25 cellular contexts compared by ENCODE assay signal in genomic region chr20:37481610-37482009, GRCh38. TPM values are rescaled to one million over a fixed set of nuclear protein-coding genes. Genes with fewer than 3 reads are reported as not detected.
DNase-seq lines count a peak whose midpoint lies in the region; ATAC-seq, FAIRE-seq and TF ChIP-seq lines count a peak whose summit lies in the region.
"Had no signal": no experiment of that assay in that cellular context is flagged by ENCODE, and none has a peak within 500 bp of the region (broad histone marks: within the 10 kb centered on the region; RNA-seq: fewer than 3 reads in every experiment).

No MANE protein-coding gene starts in this region.

- peaks cover 4% of the 10 kb centered on the region for H3K27me3 Mint-ChIP-seq in GM23338 (ENCODE audit: insufficient read depth, low read depth, poor library complexity)

- H3K36me3 ChIP-seq in HepG2 (replicated peaks in 1 of 2; ENCODE audit: control insufficient read depth in 1 of 2, insufficient read depth in 2 of 2, low read length in 2 of 2) (no peaks in the 10 kb centered on the region), right lobe of liver (no peaks in the 10 kb centered on the region), Karpas-422 (ENCODE audit: insufficient read depth, low read length) (no peaks in the 10 kb centered on the region), GM23338 (ENCODE audit: insufficient read depth) (no peaks in the 10 kb centered on the region), BE2C (no peaks in the 10 kb centered on the region)
- H3K36me3 ChIP-seq: BLaER1, HAP-1 had no signal

- peaks cover 2 to 25% of the 10 kb centered on the region in 2 experiments; a peak in 4 of 5 replicates for H3K27me3 ChIP-seq in HepG2 (ENCODE audit: control insufficient read depth in 1 of 2, insufficient read depth in 2 of 2, low read length in 2 of 2)
- H3K27me3 ChIP-seq in right lobe of liver = no peaks in the 10 kb centered on the region
- H3K27me3 ChIP-seq in Karpas-422 (ENCODE audit: low read length) = no peaks in the 10 kb centered on the region
- no peaks in the 10 kb centered on the region for H3K27me3 ChIP-seq in GM23338 (ENCODE audit: insufficient read depth)
- H3K27me3 ChIP-seq in BE2C = peaks cover 6% of the 10 kb centered on the region; the same call in 1 of the 2 replicates
- H3K27me3 ChIP-seq: BLaER1 had no signal

- H3K4me1 Mint-ChIP-seq in GM23338 = peaks cover 13% of the 10 kb centered on the region
- H3K4me1 Mint-ChIP-seq: CD4-positive, CD25-positive, alpha-beta regulatory T cell had no signal

- DNase-seq in HepG2 (ENCODE audit: low spot score) (no peak), right lobe of liver (no peak), Karpas-422 (no peak), caudate nucleus (lab: John Stamatoyannopoulos, UW) (peak in 13 of 61 donors; percentile 9 to 60 (median 24)), GM23338 (ENCODE audit: low spot score) (no peak), DMS114 treated with DMSO at 0.1 percent for 48 hours (lab: John Stamatoyannopoulos, UW; ENCODE audit: unreplicated experiment) (no peak), BE2C (no peak)
- DNase-seq: 8988T; ACHN; AML-193; Caco-2; CD4-positive, CD25-positive, alpha-beta regulatory T cell; CD8-positive, alpha-beta T cell; DMS53; DMS79 treated with DMSO at 0.1 percent for 48 hours; GM23248; HFFc6 had no signal

- H3K27ac Mint-ChIP-seq in GM23338 = no peak overlapping the region
- H3K27ac Mint-ChIP-seq: CD4-positive, CD25-positive, alpha-beta regulatory T cell; CD8-positive, alpha-beta T cell; HFFc6 had no signal

- intact Hi-C loops in HepG2 (cut with micrococcal nuclease; ENCODE audit: unreplicated experiment) (no loop called here), right lobe of liver (cut with DNase I) (no loop called here)

- TF ChIP-seq EP300 in HepG2 (IDR thresholded peaks at IDR 0.05; ENCODE audit: low read depth in 2 of 2, low read length in 2 of 2) (no peak), HepG2 (CRISPR knock-in tag; IDR thresholded peaks at IDR 0.05; ENCODE audit: borderline replicate concordance) (no peak)

- 24% methylated on average over 5 of the region's 5 CpGs for WGBS in HepG2 (ENCODE audit: low lambda C conversion rate)
- 68% methylated on average over 5 of the region's 5 CpGs for WGBS in right lobe of liver (ENCODE audit: insufficient coverage, low coverage, low lambda C conversion rate, missing lambda C conversion rate)

- H3K9me3 ChIP-seq in HepG2 (ENCODE audit: low read length) = no peaks in the 10 kb centered on the region
- no peaks in the 10 kb centered on the region for H3K9me3 ChIP-seq in right lobe of liver
- no peaks in the 10 kb centered on the region for H3K9me3 ChIP-seq in Karpas-422 (ENCODE audit: low read length)
- H3K9me3 ChIP-seq in BE2C = no peaks in the 10 kb centered on the region
- H3K9me3 ChIP-seq: A549, Caco-2, HAP-1 had no signal

- peaks cover 8% of the 10 kb centered on the region for H3K36me3 Mint-ChIP-seq in GM23338 (ENCODE audit: low read depth)
- H3K36me3 Mint-ChIP-seq: CD8-positive, alpha-beta T cell had no signal

- H4K20me1 ChIP-seq in HepG2 (ENCODE audit: insufficient read depth, low read length) (no peaks in the 10 kb centered on the region), Karpas-422 (ENCODE audit: insufficient read depth, low read depth, low read length) (no peaks in the 10 kb centered on the region), GM23338 (replicated peaks; ENCODE audit: insufficient read depth) (no peaks in the 10 kb centered on the region)
- H4K20me1 ChIP-seq: BLaER1 had no signal

- H3K4me3 Mint-ChIP-seq in GM23338 = no peak overlapping the region
- H3K4me3 Mint-ChIP-seq: CD4-positive, CD25-positive, alpha-beta regulatory T cell; CD8-positive, alpha-beta T cell; HFFc6 had no signal

- BruUV-seq in HepG2 (replicated peaks; lab: Mats Ljungman, UMichigan) = no TSS peak

- H3K79me2 ChIP-seq in HepG2 (ENCODE audit: insufficient read depth, low read length) = no peaks in the 10 kb centered on the region
- H3K79me2 ChIP-seq in Karpas-422 (ENCODE audit: low read length) = no peaks in the 10 kb centered on the region
- H3K79me2 ChIP-seq in GM23338 (replicated peaks; ENCODE audit: insufficient read depth) = no peaks in the 10 kb centered on the region

- in situ Hi-C loops in HepG2 (cut with HindIII; ENCODE audit: extremely low pct_ligation_motif_present, low pct_unique_long_range_greater_than_20kb) = no loop called here

- H3K4me1 ChIP-seq in HepG2 (ENCODE audit: insufficient read depth, low read length) = no peaks in the 10 kb centered on the region
- no peaks in the 10 kb centered on the region for H3K4me1 ChIP-seq in right lobe of liver
- H3K4me1 ChIP-seq in Karpas-422 (ENCODE audit: low read length) = peaks cover 55% of the 10 kb centered on the region
- no peaks in the 10 kb centered on the region; the same call in 1 of the 2 replicates for H3K4me1 ChIP-seq in GM23338 (ENCODE audit: insufficient read depth)
- H3K4me1 ChIP-seq in BE2C = no peaks in the 10 kb centered on the region
- H3K4me1 ChIP-seq: A549, Caco-2 had no signal

- H3K27ac ChIP-seq in HepG2 (ENCODE audit: extremely low read length, insufficient read depth, low read length) (no peak overlapping the region), right lobe of liver (no peak overlapping the region), Karpas-422 (ENCODE audit: low read length) (peak overlapping the region; percentile 89; the same call in 1 of the 2 replicates), caudate nucleus (ENCODE audit: low read depth, low read length) (peak overlapping the region; percentile 91), GM23338 (ENCODE audit: low read depth) (no peak overlapping the region)
- H3K27ac ChIP-seq: A549, BLaER1, C4-2B, GM23248 had no signal

- H2AFZ ChIP-seq in HepG2 (ENCODE audit: low read length) (no peak overlapping the region), Karpas-422 (ENCODE audit: low read length) (0 out of 2 replicates have a peak overlapping the region, but pooled peaks have one; percentile 51), GM23338 (no peak overlapping the region)
- H2AFZ ChIP-seq: GM23248 had no signal

- ATAC-seq in HepG2 (no peak), right lobe of liver (no peak), GM23338 (no peak)
- ATAC-seq: A549; CD8-positive, alpha-beta T cell had no signal

- POLR2A ChIA-PET in HepG2 (lab: Yijun Ruan, JAX) = no interaction called here

- no peak overlapping the region for H3K4me3 ChIP-seq in HepG2 (replicated peaks in 1 of 3; ENCODE audit: insufficient read depth in 1 of 3, low read depth in 2 of 3, low read length in 3 of 3)
- no peak overlapping the region for H3K4me3 ChIP-seq in right lobe of liver
- no peak overlapping the region for H3K4me3 ChIP-seq in Karpas-422 (ENCODE audit: low read length)
- no peak overlapping the region for H3K4me3 ChIP-seq in GM23338
- no peak overlapping the region for H3K4me3 ChIP-seq in BE2C (ENCODE audit: low read depth, low read length)
- H3K4me3 ChIP-seq: A549, BLaER1, GM23248, HAP-1 had no signal

- no peak for TF ChIP-seq RAD21 in HepG2 (CRISPR knock-in tag; IDR thresholded peaks at IDR 0.05)

- H3K9ac ChIP-seq in HepG2 (ENCODE audit: insufficient read depth, low read depth, low read length) (no peak overlapping the region), Karpas-422 (ENCODE audit: low read length) (no peak overlapping the region)
- H3K9ac ChIP-seq: BLaER1, GM23248 had no signal

- no peaks in the 10 kb centered on the region for H3F3A ChIP-seq in GM23338 (replicated peaks; ENCODE audit: low read depth)

- peaks cover 19% of the 10 kb centered on the region for H3K9me3 Mint-ChIP-seq in GM23338
- H3K9me3 Mint-ChIP-seq: CD8-positive, alpha-beta T cell; HFFc6 had no signal

- no peak for FAIRE-seq in HepG2 (lab: Jason Lieb, UNC)
- FAIRE-seq: A549, GM12892 had no signal

- H3K4me2 ChIP-seq in HepG2 (ENCODE audit: low read depth, low read length) = no peak overlapping the region
- peak overlapping the region; percentile 62 for H3K4me2 ChIP-seq in Karpas-422 (ENCODE audit: low read depth, low read length, poor library complexity, severe bottlenecking)
- no peak overlapping the region for H3K4me2 ChIP-seq in GM23338
- H3K4me2 ChIP-seq: A549, BLaER1 had no signal

- H3K9me2 ChIP-seq in Karpas-422 (replicated peaks; ENCODE audit: insufficient read depth, low read length) = no peaks in the 10 kb centered on the region
- peaks cover 11% of the 10 kb centered on the region; the same call in 1 of the 2 replicates for H3K9me2 ChIP-seq in GM23338 (ENCODE audit: insufficient read depth)

- TF ChIP-seq POLR2A in HepG2 (IDR thresholded peaks at IDR 0.05; ENCODE audit: insufficient read depth in 1 of 2, low read depth in 2 of 2, low read length in 2 of 2) (no peak), right lobe of liver (IDR thresholded peaks at IDR 0.05) (no peak)

- no peak for TF ChIP-seq CTCF in HepG2 (CRISPR knock-in tag; IDR thresholded peaks at IDR 0.05)
- no peak for TF ChIP-seq CTCF in right lobe of liver (IDR thresholded peaks at IDR 0.05)
- TF ChIP-seq CTCF in GM23338 (conservative IDR thresholded peaks at IDR 0.05; ENCODE audit: low read depth in 2 of 2) = no peak
- no peak for TF ChIP-seq CTCF in BE2C (IDR thresholded peaks at IDR 0.05; ENCODE audit: low read depth, low read length)

- CTCF ChIA-PET in HepG2 (lab: Yijun Ruan, JAX; ENCODE audit: low intra/inter-chr PET ratio, low total read pairs) = no interaction called here

RNA-seq across cellular contexts. Expression of gene NNAT, which starts 39.4 kb away (rescaled TPM):
- total RNA-seq in HepG2 (2016; rRNA removed; fragmentation: Illumina TruSeq; extraction: Trizol) (not detected in 2 replicates), right lobe of liver (not detected)
- total RNA-seq in HepG2 (2016; cell fraction: cytosol; rRNA removed; fragmentation: Illumina TruSeq; extraction: Trizol; ENCODE audit: low read depth) = not detected in 2 replicates
- not detected in 2 replicates for total RNA-seq in HepG2 (2016; cell fraction: insoluble cytoplasmic fraction; rRNA removed; fragmentation: Illumina TruSeq; extraction: Trizol)
- total RNA-seq in HepG2 (2016; cell fraction: membrane; rRNA removed; fragmentation: Illumina TruSeq; extraction: Trizol) = not detected in 2 replicates
- total RNA-seq in HepG2 (2016; cell fraction: nucleus; rRNA removed; fragmentation: Illumina TruSeq; extraction: Trizol) = not detected in 2 replicates
- polyA plus RNA-seq in HepG2 (2011; rRNA removed) (not detected in 2 replicates), GM23338 (2016; fragmentation: Nextera tagmentation; extraction: Ambion mirVana) (2.8 and 4.9 TPM in 2 replicates)
- not detected in 2 replicates for polyA plus RNA-seq in HepG2 (2011; cell fraction: cytosol; rRNA removed)
- not detected in 2 replicates for polyA plus RNA-seq in HepG2 (2011; cell fraction: nucleus; rRNA removed)
- 1.4 and 1.6 TPM in 2 replicates for polyA plus RNA-seq in HepG2 (2012)
- not detected in 2 replicates for polyA plus RNA-seq in HepG2 (2016; cell fraction: cytosol; fragmentation: Illumina TruSeq; extraction: Trizol; ENCODE audit: low read depth)
- not detected in 2 replicates for polyA plus RNA-seq in HepG2 (2016; cell fraction: insoluble cytoplasmic fraction; fragmentation: Illumina TruSeq; extraction: Trizol; ENCODE audit: low read depth)
- polyA plus RNA-seq in HepG2 (2016; cell fraction: membrane; fragmentation: Illumina TruSeq; extraction: Trizol; ENCODE audit: low read depth) = not detected in 2 replicates
- polyA plus RNA-seq in HepG2 (2016; cell fraction: nucleus; fragmentation: Illumina TruSeq; extraction: Trizol; ENCODE audit: insufficient read depth, low read depth) = not detected in 2 replicates
- not detected in 2 replicates for polyA minus RNA-seq in HepG2 (2011; rRNA and poly(A)+ RNA removed; ENCODE audit: low replicate concordance)
- polyA minus RNA-seq in HepG2 (2011; cell fraction: cytosol; rRNA and poly(A)+ RNA removed) = not detected in 2 replicates
- not detected in 2 replicates for polyA minus RNA-seq in HepG2 (2011; cell fraction: nucleus; rRNA and poly(A)+ RNA removed)
- total RNA-seq in Karpas-422 (2014; rRNA removed; shearing (Covaris generic); ENCODE audit: low replicate concordance) = not detected in 2 replicates
- 1.6 and 4.3 TPM in 2 replicates for total RNA-seq in GM23338 (2014; rRNA removed; shearing (Covaris generic))
- polyA plus RNA-seq in BE2C (2012; ENCODE audit: insufficient read depth, insufficient read length, low read depth) = 2.8 TPM
- total RNA-seq: Caco-2; CD4-positive, CD25-positive, alpha-beta regulatory T cell; CD8-positive, alpha-beta T cell; Daoy; G401; GM23248; H4; HFFc6 had no signal
- polyA plus RNA-seq: A549; CD4-positive, CD25-positive, alpha-beta regulatory T cell had no signal

RNA-seq across cellular contexts. Expression of gene BLCAP, which starts 46.1 kb away (rescaled TPM):
- total RNA-seq in HepG2 (2016; rRNA removed; fragmentation: Illumina TruSeq; extraction: Trizol) (34.9 and 52.4 TPM in 2 replicates), right lobe of liver (10 to 100 TPM; 32.7 to 75.5 (median 47.8) TPM)
- 17.2 and 22.5 TPM in 2 replicates for total RNA-seq in HepG2 (2016; cell fraction: cytosol; rRNA removed; fragmentation: Illumina TruSeq; extraction: Trizol; ENCODE audit: low read depth)
- total RNA-seq in HepG2 (2016; cell fraction: insoluble cytoplasmic fraction; rRNA removed; fragmentation: Illumina TruSeq; extraction: Trizol) = 38.0 and 49.3 TPM in 2 replicates
- total RNA-seq in HepG2 (2016; cell fraction: membrane; rRNA removed; fragmentation: Illumina TruSeq; extraction: Trizol) = 51.0 and 56.2 TPM in 2 replicates
- total RNA-seq in HepG2 (2016; cell fraction: nucleus; rRNA removed; fragmentation: Illumina TruSeq; extraction: Trizol) = 51.2 and 62.7 TPM in 2 replicates
- polyA plus RNA-seq in HepG2 (2011; rRNA removed) (86.8 and 87.3 TPM in 2 replicates), GM23338 (2016; fragmentation: Nextera tagmentation; extraction: Ambion mirVana) (58.9 and 62.2 TPM in 2 replicates)
- 70.1 and 103 TPM in 2 replicates for polyA plus RNA-seq in HepG2 (2011; cell fraction: cytosol; rRNA removed)
- polyA plus RNA-seq in HepG2 (2011; cell fraction: nucleus; rRNA removed) = 88.0 and 105 TPM in 2 replicates
- polyA plus RNA-seq in HepG2 (2012) = 48.1 and 53.7 TPM in 2 replicates
- polyA plus RNA-seq in HepG2 (2016; cell fraction: cytosol; fragmentation: Illumina TruSeq; extraction: Trizol; ENCODE audit: low read depth) = 20.3 and 24.7 TPM in 2 replicates
- 48.7 and 55.1 TPM in 2 replicates for polyA plus RNA-seq in HepG2 (2016; cell fraction: insoluble cytoplasmic fraction; fragmentation: Illumina TruSeq; extraction: Trizol; ENCODE audit: low read depth)
- 52.2 and 55.0 TPM in 2 replicates for polyA plus RNA-seq in HepG2 (2016; cell fraction: membrane; fragmentation: Illumina TruSeq; extraction: Trizol; ENCODE audit: low read depth)
- 97.6 and 101 TPM in 2 replicates for polyA plus RNA-seq in HepG2 (2016; cell fraction: nucleus; fragmentation: Illumina TruSeq; extraction: Trizol; ENCODE audit: insufficient read depth, low read depth)
- polyA minus RNA-seq in HepG2 (2011; rRNA and poly(A)+ RNA removed; ENCODE audit: low replicate concordance) = 129 and 137 TPM in 2 replicates
- polyA minus RNA-seq in HepG2 (2011; cell fraction: cytosol; rRNA and poly(A)+ RNA removed) = 28.5 and 36.9 TPM in 2 replicates
- 87.7 and 95.1 TPM in 2 replicates for polyA minus RNA-seq in HepG2 (2011; cell fraction: nucleus; rRNA and poly(A)+ RNA removed)
- total RNA-seq in Karpas-422 (2014; rRNA removed; shearing (Covaris generic); ENCODE audit: low replicate concordance) = 119 TPM in 2 replicates
- total RNA-seq in GM23338 (2014; rRNA removed; shearing (Covaris generic)) = 63.5 and 64.8 TPM in 2 replicates
- polyA plus RNA-seq in BE2C (2012; ENCODE audit: insufficient read depth, insufficient read length, low read depth) = 86.2 TPM

Comparison
In these comparisons a context has a peak if more than half of its experiments do, and no peak if none do; other contexts are left out.
1. H3K27ac ChIP-seq: peak in Karpas-422 (single experiment) and caudate nucleus (single experiment); none in HepG2 (single experiment), right lobe of liver (0 of 3) and GM23338 (single experiment).